23 cellular contexts compared by ENCODE assay signal in the genomic region with DNA sequence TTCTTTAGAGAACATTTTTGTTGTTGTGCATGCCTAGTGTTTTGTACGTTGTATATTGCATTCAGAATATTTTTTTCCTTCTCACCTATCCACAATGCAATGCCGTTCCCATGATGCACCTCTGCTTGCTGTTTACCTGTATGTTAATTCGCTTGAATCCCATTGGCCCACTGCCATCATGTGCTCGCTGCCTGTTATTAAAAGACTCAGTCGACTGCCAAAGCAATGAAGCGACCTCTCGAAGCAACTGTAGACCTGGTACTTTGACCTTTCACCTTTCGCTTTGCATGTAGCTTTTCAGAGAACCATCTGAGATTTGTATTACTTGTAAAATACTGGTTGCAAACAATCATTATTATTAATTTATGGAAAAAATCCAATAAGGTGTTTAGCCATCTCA.
"Had no signal": no experiment of that assay in that cellular context is flagged by ENCODE, and none has a peak within 500 bp of the region (broad histone marks: within the 10 kb centered on the region; RNA-seq: fewer than 3 reads in every experiment).

No MANE protein-coding gene starts in this region.

- H3K4me1 ChIP-seq: neural progenitor cell, parathyroid adenoma had no signal

- DNase-seq: effector CD8-positive, alpha-beta T cell; foreskin melanocyte; heart right ventricle; hypothalamus; left lung; mesenchymal stem cell; midbrain; occipital lobe; psoas muscle; retina; spleen; stimulated activated CD4-positive, alpha-beta T cell treated with anti-CD3 and anti-CD28 coated beads, Interleukin-15, amount 100 ng/mL, for 24 hours; stimulated activated CD4-positive, alpha-beta T cell treated with anti-CD3 and anti-CD28 coated beads, Interleukin-1b, Interleukin-23, amount 100 ng/mL, for 48 hours; stimulated activated CD4-positive, alpha-beta T cell treated with anti-CD3 and anti-CD28 coated beads, Interleukin-4, amount 100 ng/mL, for 24 hours had no signal

- H3K79me2 ChIP-seq: parathyroid adenoma had no signal

- H2AFZ ChIP-seq: neural progenitor cell, parathyroid adenoma had no signal

- H3K27ac Mint-ChIP-seq: natural killer cell treated with Interleukin-12 subunit alpha and Interleukin-12 subunit beta and Interleukin-15 and Interleukin-18, amount 100 ng/mL, for 72 hours; neural progenitor cell; stimulated activated memory B cell treated with anti-CD40 and anti-IgM and Interleukin-4, amounts not matched to agents 10 μg/mL and 1 μg/mL and 100 μg/mL, for 72 hours; stimulated activated naive CD8-positive, alpha-beta T cell treated with anti-CD3 and anti-CD28 coated beads, Interleukin-15, Interleukin-2, amounts not matched to agents 100 ng/mL and 50 ng/mL, for 24 hours had no signal

- H3K4me2 ChIP-seq: neural progenitor cell had no signal

- H3K4me1 Mint-ChIP-seq: neural progenitor cell; stimulated activated memory B cell treated with anti-CD40 and anti-IgM and Interleukin-4, amounts not matched to agents 10 μg/mL and 1 μg/mL and 100 μg/mL, for 72 hours had no signal

- H3K4me3 Mint-ChIP-seq: natural killer cell treated with Interleukin-12 subunit alpha and Interleukin-12 subunit beta and Interleukin-15 and Interleukin-18, amount 100 ng/mL, for 72 hours; neural progenitor cell; stimulated activated memory B cell treated with anti-CD40 and anti-IgM and Interleukin-4, amounts not matched to agents 10 μg/mL and 1 μg/mL and 100 μg/mL, for 72 hours; stimulated activated naive CD8-positive, alpha-beta T cell treated with anti-CD3 and anti-CD28 coated beads, Interleukin-15, Interleukin-2, amounts not matched to agents 100 ng/mL and 50 ng/mL, for 24 hours had no signal

- H3K9ac ChIP-seq: neural progenitor cell, parathyroid adenoma had no signal

- ATAC-seq: heart right ventricle; left lung; natural killer cell treated with Interleukin-12 subunit alpha and Interleukin-12 subunit beta and Interleukin-15 and Interleukin-18, amount 100 ng/mL, for 72 hours; psoas muscle; sciatic nerve; stimulated activated memory B cell treated with anti-CD40 and anti-IgM and Interleukin-4, amounts not matched to agents 10 μg/mL and 1 μg/mL and 100 μg/mL, for 72 hours had no signal

- H3K36me3 ChIP-seq: neural progenitor cell had no signal

- H3K27me3 Mint-ChIP-seq: natural killer cell treated with Interleukin-12 subunit alpha and Interleukin-12 subunit beta and Interleukin-15 and Interleukin-18, amount 100 ng/mL, for 72 hours; stimulated activated memory B cell treated with anti-CD40 and anti-IgM and Interleukin-4, amounts not matched to agents 10 μg/mL and 1 μg/mL and 100 μg/mL, for 72 hours; stimulated activated naive CD8-positive, alpha-beta T cell treated with anti-CD3 and anti-CD28 coated beads, Interleukin-15, Interleukin-2, amounts not matched to agents 100 ng/mL and 50 ng/mL, for 24 hours had no signal

- H3K9me3 ChIP-seq: left lung, psoas muscle, spleen, tibial nerve had no signal

- H3K4me3 ChIP-seq: coronary artery, heart right ventricle, left lung, lung, neural progenitor cell, psoas muscle, spleen, tibial nerve had no signal

- H3K36me3 Mint-ChIP-seq: natural killer cell treated with Interleukin-12 subunit alpha and Interleukin-12 subunit beta and Interleukin-15 and Interleukin-18, amount 100 ng/mL, for 72 hours had no signal

- H3K27me3 ChIP-seq: heart right ventricle, left lung, neural progenitor cell, spleen, tibial nerve had no signal

- H3K27ac ChIP-seq: coronary artery, left lung, neural progenitor cell, parathyroid adenoma, psoas muscle, spleen had no signal

- H3K9me3 Mint-ChIP-seq: natural killer cell treated with Interleukin-12 subunit alpha and Interleukin-12 subunit beta and Interleukin-15 and Interleukin-18, amount 100 ng/mL, for 72 hours; neural progenitor cell; stimulated activated memory B cell treated with anti-CD40 and anti-IgM and Interleukin-4, amounts not matched to agents 10 μg/mL and 1 μg/mL and 100 μg/mL, for 72 hours; stimulated activated naive CD8-positive, alpha-beta T cell treated with anti-CD3 and anti-CD28 coated beads, Interleukin-15, Interleukin-2, amounts not matched to agents 100 ng/mL and 50 ng/mL, for 24 hours had no signal
